ENCODE assay signal across 12 cellular contexts in genomic region chr6:36683656-36684446, GRCh38. TPM values are rescaled to one million over a fixed set of nuclear protein-coding genes. Genes with fewer than 3 reads are reported as not detected.
DNase-seq lines count a peak whose midpoint lies in the region; ATAC-seq, FAIRE-seq and TF ChIP-seq lines count a peak whose summit lies in the region.
"Had no signal": no experiment of that assay in that cellular context is flagged by ENCODE, and none has a peak within 500 bp of the region (broad histone marks: within the 10 kb centered on the region; RNA-seq: fewer than 3 reads in every experiment).

No MANE protein-coding gene starts in this region.

- TF ChIP-seq CTCF in HCT116 (IDR thresholded peaks at IDR 0.05 in 2 of 3, conservative IDR thresholded peaks at IDR 0.05 in 1 of 3; ENCODE audit: borderline replicate concordance in 1 of 3, insufficient read depth in 1 of 3, low read depth in 2 of 3, low read length in 2 of 3) (no peak), K562 (IDR thresholded peaks at IDR 0.05 in 2 of 3, conservative IDR thresholded peaks at IDR 0.05 in 1 of 3; ENCODE audit: insufficient read depth in 2 of 3, low read depth in 1 of 3, low read length in 3 of 3) (no peak), GM10248 (IDR thresholded peaks at IDR 0.05; ENCODE audit: control extremely low read depth, extremely low read depth, low read depth, missing control alignments) (no peak)

- H3K9me3 Mint-ChIP-seq in CD4-positive, alpha-beta memory T cell, result peaks cover 0 to 5% (median 0%) of the 10 kb centered on the region in 8 donors
- H3K9me3 Mint-ChIP-seq: activated naive CD4-positive, alpha-beta T cell treated with anti-CD3 and anti-CD28 coated beads, Interleukin-2, amount 50 U/mL, for 24 hours had no signal

- H2AK5ac ChIP-seq in neuronal stem cell (ENCODE audit: low read depth, low read length), result peak overlapping the region; percentile 28

- no peaks in the 10 kb centered on the region for H3K27me3 ChIP-seq in CD4-positive, alpha-beta memory T cell (ENCODE audit: insufficient read depth, low read length)
- H3K27me3 ChIP-seq in HCT116 (ENCODE audit: insufficient read depth, low read length), result no peaks in the 10 kb centered on the region
- H3K27me3 ChIP-seq in K562 (ENCODE audit: control insufficient read depth in 2 of 2, insufficient read depth in 2 of 2, low read length in 2 of 2), result peaks cover 0 to 12% of the 10 kb centered on the region in 2 experiments; a peak in 2 of 5 replicates
- H3K27me3 ChIP-seq in neuronal stem cell (ENCODE audit: control insufficient read depth in 3 of 3, insufficient read depth in 3 of 3, low read depth in 1 of 3, low read length in 3 of 3), result peaks cover 0 to 15% (median 0%) of the 10 kb centered on the region in 3 experiments

- CTCF ChIA-PET in CD4-positive, alpha-beta memory T cell (lab: Charles Lee; ENCODE audit: partially characterized antibody), result interaction anchor here (0.8 to 5.3 kb wide), 6 partner anchors 25 to 261 kb away, joined by 3 to 40 read pairs (median 12); no protein-coding TSS in a partner anchor
- CTCF ChIA-PET in HCT116 (lab: Charles Lee), result no interaction called here
- CTCF ChIA-PET in K562 (lab: Yijun Ruan, JAX; ENCODE audit: low intra/inter-chr PET ratio), result interaction anchor here (0.7 kb wide), 1 partner anchor 260 kb away, joined by 3 read pairs; no protein-coding TSS in a partner anchor
- CTCF ChIA-PET in GM10248 (lab: Yijun Ruan, JAX), result interaction anchor here (1.0 to 8.0 kb wide), 8 partner anchors 18 to 99 kb away, joined by 3 to 55 read pairs (median 7); no protein-coding TSS in a partner anchor

- no peaks in the 10 kb centered on the region for H3K9me3 ChIP-seq in CD4-positive, alpha-beta memory T cell (ENCODE audit: control insufficient read depth in 1 of 2, low read length in 2 of 2)
- H3K9me3 ChIP-seq in HCT116 (ENCODE audit: control insufficient read depth in 1 of 2, insufficient read depth in 1 of 2, low read depth in 1 of 2, low read length in 2 of 2) (no peaks in the 10 kb centered on the region), K562 (replicated peaks; ENCODE audit: control insufficient read depth, insufficient read depth, low read depth, low read length) (no peaks in the 10 kb centered on the region), neuronal stem cell (replicated peaks in 1 of 2; ENCODE audit: control insufficient read depth in 2 of 2, insufficient read depth in 1 of 2, low read depth in 1 of 2, low read length in 2 of 2) (peaks cover 0 to 4% of the 10 kb centered on the region in 2 donors)

- no peak overlapping the region for H3K18ac ChIP-seq in neuronal stem cell (ENCODE audit: low read length)

- no peak for DNase-seq in CD4-positive, alpha-beta memory T cell
- no peak for DNase-seq in HCT116 (ENCODE audit: low read depth, low spot score)
- no peak for DNase-seq in K562 (ENCODE audit: extremely low read depth in 1 of 4, low spot score in 3 of 4)
- no peak for DNase-seq in neuronal stem cell (ENCODE audit: low spot score)
- no peak for DNase-seq in GM10248 (ENCODE audit: extremely low spot score)
- no peak for DNase-seq in activated CD4-positive, CD25-positive, alpha-beta regulatory T cell (lab: John Stamatoyannopoulos, UW)
- DNase-seq: effector CD8-positive, alpha-beta T cell; H7; NCI-H1092 had no signal

- H3K4me1 ChIP-seq in CD4-positive, alpha-beta memory T cell (ENCODE audit: insufficient read depth, low read length), result peaks cover 38% of the 10 kb centered on the region
- H3K4me1 ChIP-seq in HCT116 (ENCODE audit: control insufficient read depth in 1 of 2, insufficient read depth in 2 of 2, low read length in 2 of 2), result peaks cover 29 to 34% of the 10 kb centered on the region in 2 experiments
- H3K4me1 ChIP-seq in K562 (replicated peaks in 1 of 2; ENCODE audit: control insufficient read depth in 2 of 2, insufficient read depth in 2 of 2, low read length in 2 of 2), result peaks cover 26 to 33% of the 10 kb centered on the region in 2 experiments
- H3K4me1 ChIP-seq in neuronal stem cell (ENCODE audit: control insufficient read depth in 2 of 2, insufficient read depth in 1 of 2, low read depth in 1 of 2, low read length in 2 of 2), result peaks cover 6 to 12% of the 10 kb centered on the region in 2 donors

- peak overlapping the region; percentile 78 to 100 (median 95) for H3K27ac Mint-ChIP-seq in CD4-positive, alpha-beta memory T cell
- H3K27ac Mint-ChIP-seq: activated naive CD4-positive, alpha-beta T cell treated with anti-CD3 and anti-CD28 coated beads, Interleukin-2, amount 50 U/mL, for 24 hours had no signal

- in situ Hi-C loops in K562 (cut with MboI), result loop anchor here (5.0 kb wide), 1 partner anchor 62 kb away; no protein-coding TSS in a partner anchor

- peak overlapping the region; percentile 91 for H3K23ac ChIP-seq in neuronal stem cell (ENCODE audit: low read depth, low read length, poor library complexity)

- no peak overlapping the region for H2AFZ ChIP-seq in HCT116 (ENCODE audit: low read depth, low read length, poor library complexity, severe bottlenecking)
- H2AFZ ChIP-seq in K562 (ENCODE audit: low read depth, low read length), result no peak overlapping the region
- no peak overlapping the region for H2AFZ ChIP-seq in neuronal stem cell (ENCODE audit: low read length)

- WGBS in K562 (ENCODE audit: insufficient coverage, low coverage, missing lambda C conversion rate), result 82% methylated on average over 29 of the region's 29 CpGs
- WGBS in neuronal stem cell (ENCODE audit: extremely low coverage in 2 of 2, insufficient read length in 2 of 2, insufficient replicate concordance in 1 of 2), 2 donors, result no CpG with 5 or more reads among the region's 29 CpGs

- H3K4me2 ChIP-seq in HCT116 (ENCODE audit: low read length), result no peak overlapping the region
- no peak overlapping the region for H3K4me2 ChIP-seq in K562 (ENCODE audit: insufficient read depth, low read length)
- no peak overlapping the region for H3K4me2 ChIP-seq in neuronal stem cell (ENCODE audit: insufficient read depth, low read length, poor library complexity, severe bottlenecking)

- BruUV-seq in HCT116 (replicated peaks; lab: Mats Ljungman, UMichigan) (no TSS peak), K562 (replicated peaks; lab: Mats Ljungman, UMichigan) (no TSS peak)

- H4K20me1 ChIP-seq in HCT116 (ENCODE audit: insufficient read depth), result peaks cover 4% of the 10 kb centered on the region; the same call in 1 of the 2 replicates
- no peaks in the 10 kb centered on the region for H4K20me1 ChIP-seq in K562 (replicated peaks; ENCODE audit: control insufficient read depth, insufficient read depth, low read length)

- H3K9me1 ChIP-seq in K562 (ENCODE audit: control insufficient read depth, insufficient read depth, low read length), result no peaks in the 10 kb centered on the region

- no peak overlapping the region for H2BK15ac ChIP-seq in neuronal stem cell (ENCODE audit: low read length)

- H3K9ac ChIP-seq in HCT116 (ENCODE audit: low read length) (no peak overlapping the region), K562 (ENCODE audit: insufficient read depth in 1 of 2, low read depth in 2 of 2, low read length in 2 of 2) (peak overlapping the region in 1 of 2 experiments; percentile 57; a peak in 1 of 4 replicates), neuronal stem cell (ENCODE audit: low read depth, low read length, poor library complexity) (no peak overlapping the region)

- RAD21 ChIA-PET in HCT116 (lab: Charles Lee; ENCODE audit: low non-redundant PET in 1 of 2, low total read pairs in 2 of 2, uncharacterized antibody in 2 of 2, unreplicated experiment in 2 of 2), result no interaction called here

- peaks cover 5% of the 10 kb centered on the region for H3K36me3 ChIP-seq in CD4-positive, alpha-beta memory T cell (ENCODE audit: insufficient read depth, low read length)
- H3K36me3 ChIP-seq in HCT116 (ENCODE audit: control insufficient read depth in 1 of 2, insufficient read depth in 2 of 2, low read length in 2 of 2) (peaks cover 25 to 37% of the 10 kb centered on the region in 2 experiments), K562 (ENCODE audit: control insufficient read depth, insufficient read depth, low read length) (no peaks in the 10 kb centered on the region; the same call in 2 of the 3 replicates), neuronal stem cell (replicated peaks in 1 of 2; ENCODE audit: control insufficient read depth in 2 of 2, insufficient read depth in 2 of 2, low read length in 2 of 2) (peaks cover 29 to 64% of the 10 kb centered on the region in 2 donors)

- no peak for ATAC-seq in HCT116
- ATAC-seq in K562, result no peak
- no peak for ATAC-seq in GM18498 (IDR thresholded peaks at IDR 0.05; ENCODE audit: unreplicated experiment)

- H3K4me3 Mint-ChIP-seq in CD4-positive, alpha-beta memory T cell, result peak overlapping the region in 1 of 8 donors; percentile 43

- peaks cover 21% of the 10 kb centered on the region for H3K79me1 ChIP-seq in neuronal stem cell (ENCODE audit: low read depth, low read length)

- no peak for TF ChIP-seq POLR2A in HCT116 (IDR thresholded peaks at IDR 0.05; ENCODE audit: borderline replicate concordance, extremely low read depth, insufficient read depth, insufficient read length)
- TF ChIP-seq POLR2A in K562 (conservative IDR thresholded peaks at IDR 0.05), result no peak

- peaks cover 0 to 3% of the 10 kb centered on the region in 2 donors for H3K27me3 Mint-ChIP-seq in CD4-positive, alpha-beta memory T cell
- H3K27me3 Mint-ChIP-seq: activated naive CD4-positive, alpha-beta T cell treated with anti-CD3 and anti-CD28 coated beads, Interleukin-2, amount 50 U/mL, for 24 hours had no signal

- no peak for FAIRE-seq in K562 (lab: Jason Lieb, UNC)

- intact Hi-C loops in CD4-positive, alpha-beta memory T cell (cut with micrococcal nuclease), result no loop called here
- intact Hi-C loops in HCT116 (cut with micrococcal nuclease) (loop anchor here (1.0 to 5.0 kb wide), 3 partner anchors 40 to 262 kb away; no protein-coding TSS in a partner anchor), K562 (cut with micrococcal nuclease) (no loop called here)

- TF ChIP-seq RAD21 in HCT116 (IDR thresholded peaks at IDR 0.05; ENCODE audit: low read depth), result no peak
- TF ChIP-seq RAD21 in K562 (CRISPR knock-in tag; conservative IDR thresholded peaks at IDR 0.05 in 1 of 2, IDR thresholded peaks at IDR 0.05 in 1 of 2), result no peak

- no peak overlapping the region for H2BK12ac ChIP-seq in neuronal stem cell (ENCODE audit: low read length)

- peaks cover 14 to 48% (median 31%) of the 10 kb centered on the region in 4 donors for H3K4me1 Mint-ChIP-seq in CD4-positive, alpha-beta memory T cell

- no peak overlapping the region for H2BK120ac ChIP-seq in neuronal stem cell (ENCODE audit: low read depth, low read length)

- peak overlapping the region; percentile 74 for H3K27ac ChIP-seq in CD4-positive, alpha-beta memory T cell (ENCODE audit: low read depth, low read length)
- H3K27ac ChIP-seq in HCT116 (ENCODE audit: low read depth, low read length) (peak overlapping the region; percentile 64; the same call in 1 of the 2 replicates), K562 (ENCODE audit: extremely low read depth, low read depth, low read length) (no peak overlapping the region), neuronal stem cell (replicated peaks; ENCODE audit: low read length) (no peak overlapping the region)

- no peak overlapping the region for H3K14ac ChIP-seq in neuronal stem cell (ENCODE audit: low read length)

- H3K36me3 Mint-ChIP-seq in CD4-positive, alpha-beta memory T cell, result peaks cover 0 to 30% of the 10 kb centered on the region in 2 donors
- H3K36me3 Mint-ChIP-seq: activated naive CD4-positive, alpha-beta T cell treated with anti-CD3 and anti-CD28 coated beads, Interleukin-2, amount 50 U/mL, for 24 hours had no signal

- no peak overlapping the region for H3K4ac ChIP-seq in neuronal stem cell (ENCODE audit: low read length)

- no peak overlapping the region for H4K91ac ChIP-seq in neuronal stem cell (ENCODE audit: low read depth, low read length, poor library complexity)

- no peak overlapping the region for H2BK5ac ChIP-seq in neuronal stem cell (ENCODE audit: low read length)

- H3K4me3 ChIP-seq in CD4-positive, alpha-beta memory T cell (ENCODE audit: low read length in 2 of 2), result no peak overlapping the region
- H3K4me3 ChIP-seq in HCT116 (replicated peaks in 1 of 2; ENCODE audit: low read depth in 1 of 2, low read length in 2 of 2), result no peak overlapping the region
- H3K4me3 ChIP-seq in K562, result no peak overlapping the region
- peak overlapping the region in 1 of 2 donors; percentile 13 for H3K4me3 ChIP-seq in neuronal stem cell (ENCODE audit: low read length in 2 of 2)

- H3K79me2 ChIP-seq in HCT116 (ENCODE audit: insufficient read depth, low read length) (peaks cover 56% of the 10 kb centered on the region), K562 (ENCODE audit: control insufficient read depth, insufficient read depth, low read length) (no peaks in the 10 kb centered on the region; the same call in 2 of the 3 replicates)

- H4K8ac ChIP-seq in neuronal stem cell (ENCODE audit: low read depth, low read length), result no peak overlapping the region

- POLR2A ChIA-PET in CD4-positive, alpha-beta memory T cell (lab: Charles Lee; ENCODE audit: partially characterized antibody), result interaction anchor here (1.2 kb wide), 1 partner anchor 261 kb away, joined by 3 read pairs; no protein-coding TSS in a partner anchor
- POLR2A ChIA-PET in HCT116 (lab: Charles Lee), result interaction anchor here (0.6 to 1.8 kb wide), 5 partner anchors 9 to 69 kb away, joined by 3 to 7 read pairs (median 4); no protein-coding TSS in a partner anchor
- POLR2A ChIA-PET in K562 (lab: Yijun Ruan, JAX), result interaction anchor here (0.6 to 0.8 kb wide), 4 partner anchors 17 to 103 kb away, joined by 3 read pairs; no protein-coding TSS in a partner anchor
- POLR2A ChIA-PET in GM10248 (lab: Yijun Ruan, JAX), result interaction anchor here (1.2 to 5.9 kb wide), 3 partner anchors 10 to 77 kb away, joined by 3 to 99 read pairs (median 4); no protein-coding TSS in a partner anchor

- H3K9me2 ChIP-seq in HCT116 (ENCODE audit: insufficient read depth), result no peaks in the 10 kb centered on the region

- TF ChIP-seq EP300 in K562 (IDR thresholded peaks at IDR 0.05; ENCODE audit: low read length), result no peak

RNA-seq across cellular contexts. Expression of gene CDKN1A, which starts 5.3 kb away (rescaled TPM):
- total RNA-seq in CD4-positive, alpha-beta memory T cell, result 10 to 100 TPM; 10.5 to 12.9 TPM
- 10 to 100 TPM in 1 of 2 donors, 1 to 10 TPM in 1; 3.3 to 20.6 TPM for polyA plus RNA-seq in CD4-positive, alpha-beta memory T cell
- total RNA-seq in HCT116 (2021; ENCODE audit: unreplicated experiment) (179 TPM), K562 (2014; rRNA removed) (5.1 and 5.6 TPM in 2 replicates), K562 (2014; rRNA removed; fragmentation: Illumina TruSeq; extraction: Trizol) (2.5 and 3.3 TPM in 2 replicates), K562 (2015; rRNA removed; fragmentation: Illumina TruSeq; extraction: Trizol) (2.1 TPM in 2 replicates), K562 (2021) (7.3 and 8.1 TPM in 2 replicates)
- polyA plus RNA-seq in HCT116 (2012), result 218 and 229 TPM in 2 replicates
- total RNA-seq in K562 (2011; cell fraction: chromatin; rRNA removed; ENCODE audit: low replicate concordance), result 2.3 and 8.5 TPM in 2 replicates
- total RNA-seq in K562 (2011; cell fraction: nucleolus; rRNA removed), result 6.4 and 8.2 TPM in 2 replicates
- total RNA-seq in K562 (2011; cell fraction: nucleoplasm; rRNA removed), result 5.9 and 9.0 TPM in 2 replicates
- polyA plus RNA-seq in K562 (2011; rRNA removed) (7.6 and 9.2 TPM in 2 replicates), K562 (2014; fragmentation: Illumina TruSeq; extraction: Trizol) (5.8 and 7.7 TPM in 2 replicates), K562 (2014; fragmentation: Nextera tagmentation; extraction: Ambion mirVana) (under 1 TPM; 0.25 to 0.49 TPM), K562 (2014; rRNA removed) (5.9 and 7.0 TPM in 2 replicates)
- 10.9 and 18.9 TPM in 2 replicates for polyA plus RNA-seq in K562 (2011; cell fraction: cytosol; rRNA removed)
- polyA plus RNA-seq in K562 (2011; cell fraction: nucleus; rRNA removed), result 9.1 and 12.7 TPM in 2 replicates
- polyA plus RNA-seq in K562 (2012), result 8.9 and 18.7 TPM in 2 replicates
- 2.5 and 3.7 TPM in 2 replicates for polyA minus RNA-seq in K562 (2011; rRNA and poly(A)+ RNA removed)
- polyA minus RNA-seq in K562 (2011; cell fraction: cytosol; rRNA and poly(A)+ RNA removed), result 3.7 and 5.2 TPM in 2 replicates
- 3.1 and 4.0 TPM in 2 replicates for polyA minus RNA-seq in K562 (2011; cell fraction: nucleus; rRNA and poly(A)+ RNA removed)
- 54.0 TPM for polyA plus RNA-seq in neuronal stem cell (2013, experiment 1 of 2)
- 53.5 TPM for polyA plus RNA-seq in neuronal stem cell (2013, experiment 2 of 2)

RNA-seq across cellular contexts. Expression of gene RAB44, which starts 13.8 kb away (rescaled TPM):
- not detected for total RNA-seq in CD4-positive, alpha-beta memory T cell
- polyA plus RNA-seq in CD4-positive, alpha-beta memory T cell, result not detected
- total RNA-seq in HCT116 (2021; ENCODE audit: unreplicated experiment) (0.05 TPM), K562 (2014; rRNA removed) (not detected in 2 replicates), K562 (2014; rRNA removed; fragmentation: Illumina TruSeq; extraction: Trizol) (not detected in 2 replicates), K562 (2015; rRNA removed; fragmentation: Illumina TruSeq; extraction: Trizol) (not detected in 2 replicates), K562 (2021) (not detected in 2 replicates)
- 0.02 and 0.03 TPM in 2 replicates for polyA plus RNA-seq in HCT116 (2012)
- not detected in 2 replicates for total RNA-seq in K562 (2011; cell fraction: chromatin; rRNA removed; ENCODE audit: low replicate concordance)
- total RNA-seq in K562 (2011; cell fraction: nucleolus; rRNA removed), result 0.17 TPM in 1 of 2 replicates, not detected in the other
- total RNA-seq in K562 (2011; cell fraction: nucleoplasm; rRNA removed), result not detected in 2 replicates
- polyA plus RNA-seq in K562 (2011; rRNA removed) (not detected in 2 replicates), K562 (2014; fragmentation: Illumina TruSeq; extraction: Trizol) (not detected in 2 replicates), K562 (2014; fragmentation: Nextera tagmentation; extraction: Ambion mirVana) (not detected), K562 (2014; rRNA removed) (not detected in 2 replicates)
- polyA plus RNA-seq in K562 (2011; cell fraction: cytosol; rRNA removed), result not detected in 2 replicates
- not detected in 2 replicates for polyA plus RNA-seq in K562 (2011; cell fraction: nucleus; rRNA removed)
- polyA plus RNA-seq in K562 (2012), result 0.10 TPM in 1 of 2 replicates, not detected in the other
- not detected in 2 replicates for polyA minus RNA-seq in K562 (2011; rRNA and poly(A)+ RNA removed)
- polyA minus RNA-seq in K562 (2011; cell fraction: cytosol; rRNA and poly(A)+ RNA removed), result not detected in 2 replicates
- not detected in 2 replicates for polyA minus RNA-seq in K562 (2011; cell fraction: nucleus; rRNA and poly(A)+ RNA removed)
- 0.01 TPM for polyA plus RNA-seq in neuronal stem cell (2013, experiment 1 of 2)
- 0.01 TPM for polyA plus RNA-seq in neuronal stem cell (2013, experiment 2 of 2)
- total RNA-seq: H7 had no signal
- polyA plus RNA-seq: neural cell had no signal

Comparison
In these comparisons a context has a peak if more than half of its experiments do, and no peak if none do; other contexts are left out.
1. H3K27ac ChIP-seq: peak in CD4-positive, alpha-beta memory T cell (single experiment) and HCT116 (single experiment); none in K562 (single experiment) and neuronal stem cell (single experiment).
2. RNA of gene CDKN1A, which starts 5.3 kb away (total RNA-seq): 179 TPM in HCT116 (single experiment); 10.5 to 12.9 TPM in CD4-positive, alpha-beta memory T cell and 2.1 to 9.0 TPM in K562; every median in the first group is over 10 times any median in the second.